In genomic region chr6:114718716-114719270, GRCh38 we compare ENCODE assay signal across 29 cellular contexts.
DNase-seq lines count a peak whose midpoint lies in the region; TF ChIP-seq lines count a peak whose summit lies in the region.
"Had no signal": no experiment of that assay in that cellular context is flagged by ENCODE, and none has a peak within 500 bp of the region (broad histone marks: within the 10 kb centered on the region; RNA-seq: fewer than 3 reads in every experiment).

No MANE protein-coding gene starts in this region.

- TF ChIP-seq CTCF in cardiac muscle cell (IDR thresholded peaks at IDR 0.05; ENCODE audit: low read depth, low read length) (no peak), left ventricle myocardium inferior (IDR thresholded peaks at IDR 0.05; ENCODE audit: borderline replicate concordance) (no peak), glutamatergic neuron (IDR thresholded peaks at IDR 0.05; ENCODE audit: partially characterized antibody, unreplicated experiment) (no peak), adrenal gland (IDR thresholded peaks at IDR 0.05) (no peak), spleen (IDR thresholded peaks at IDR 0.05 in 8 of 11, conservative IDR thresholded peaks at IDR 0.05 in 3 of 11) (no peak)

- H3K36me3 Mint-ChIP-seq in glutamatergic neuron (ENCODE audit: unreplicated experiment), result no peaks in the 10 kb centered on the region
- H3K36me3 Mint-ChIP-seq: CD14-positive monocyte; CD8-positive, alpha-beta memory T cell had no signal

- 74 to 82% (median 79%) methylated on average over 2 of the region's 2 CpGs for WGBS in adrenal gland, 4 donors
- WGBS in spleen, 5 donors, result 59 to 78% (median 72%) methylated on average over 2 of the region's 2 CpGs

- intact Hi-C loops in left ventricle myocardium inferior (cut with micrococcal nuclease), result no loop called here
- intact Hi-C loops in adrenal gland (cut with DNase I), result no loop called here
- intact Hi-C loops in spleen (cut with DNase I; ENCODE audit: low total_unique reads), result no loop called here

- no peaks in the 10 kb centered on the region for H3K9me3 Mint-ChIP-seq in glutamatergic neuron (ENCODE audit: unreplicated experiment)
- H3K9me3 Mint-ChIP-seq: H9 had no signal

- H3K4me1 ChIP-seq in cardiac muscle cell (ENCODE audit: low read depth) (peaks cover 47% of the 10 kb centered on the region), left ventricle myocardium inferior (no peaks in the 10 kb centered on the region), adrenal gland (replicated peaks in 1 of 2) (no peaks in the 10 kb centered on the region), spleen (no peaks in the 10 kb centered on the region)
- H3K4me1 ChIP-seq: BE2C, Peyer's patch had no signal

- no peak for TF ChIP-seq POLR2A in adrenal gland (IDR thresholded peaks at IDR 0.05)
- TF ChIP-seq POLR2A in spleen (IDR thresholded peaks at IDR 0.05), result no peak

- H3K9me3 ChIP-seq in cardiac muscle cell (ENCODE audit: low read depth) (no peaks in the 10 kb centered on the region), left ventricle myocardium inferior (replicated peaks) (no peaks in the 10 kb centered on the region), adrenal gland (replicated peaks in 1 of 3) (no peaks in the 10 kb centered on the region), spleen (peaks cover 0 to 8% (median 0%) of the 10 kb centered on the region in 8 donors)
- H3K9me3 ChIP-seq: BE2C, Peyer's patch had no signal

- H3K36me3 ChIP-seq in cardiac muscle cell (no peaks in the 10 kb centered on the region), left ventricle myocardium inferior (no peaks in the 10 kb centered on the region), adrenal gland (replicated peaks in 1 of 2) (no peaks in the 10 kb centered on the region), spleen (no peaks in the 10 kb centered on the region)
- H3K36me3 ChIP-seq: BE2C, Peyer's patch had no signal

- no peak overlapping the region for H3K4me3 Mint-ChIP-seq in glutamatergic neuron (ENCODE audit: unreplicated experiment)
- H3K4me3 Mint-ChIP-seq: CD14-positive monocyte; CD8-positive, alpha-beta memory T cell; H9; HFFc6 had no signal

- H3K27ac Mint-ChIP-seq in glutamatergic neuron (ENCODE audit: unreplicated experiment), result peak overlapping the region; percentile 71
- H3K27ac Mint-ChIP-seq: CD14-positive monocyte; CD8-positive, alpha-beta memory T cell; HFFc6 had no signal

- DNase-seq in cardiac muscle cell (ENCODE audit: low read depth in 1 of 2, low spot score in 1 of 2), result no peak
- DNase-seq in left ventricle myocardium inferior, result no peak
- DNase-seq in NCI-H82 (lab: John Stamatoyannopoulos, UW), result peak; percentile 95
- DNase-seq in glutamatergic neuron, result no peak
- no peak for DNase-seq in NCI-H187 treated with DMSO at 0.1 percent for 48 hours (lab: John Stamatoyannopoulos, UW)
- no peak for DNase-seq in activated gamma-delta T cell treated with Interleukin-2 at 50 U/mL for 16 hours
- no peak for DNase-seq in adrenal gland
- DNase-seq in spleen, result no peak
- DNase-seq: 8988T; ACHN; BE2C; Calu3; CD8-positive, alpha-beta memory T cell; EL; GF-D8; GM23248; H9; HFFc6; Karpas-422; NCI-H1092; NCI-H1436 treated with DMSO at 0.1 percent for 48 hours; NCI-H1930; NCI-H2107; NCI-H526; OCI-M1; Peyer's patch; SHP77 treated with DMSO at 0.1 percent for 48 hours had no signal

- H3K27ac ChIP-seq in cardiac muscle cell (peak overlapping the region; percentile 86), left ventricle myocardium inferior (replicated peaks) (no peak overlapping the region), adrenal gland (no peak overlapping the region), spleen (no peak overlapping the region)
- H3K27ac ChIP-seq: GM23248, Peyer's patch had no signal

- H3K27me3 ChIP-seq in cardiac muscle cell (no peaks in the 10 kb centered on the region), left ventricle myocardium inferior (ENCODE audit: low read depth) (no peaks in the 10 kb centered on the region), adrenal gland (no peaks in the 10 kb centered on the region), spleen (replicated peaks in 1 of 7) (no peaks in the 10 kb centered on the region)
- H3K27me3 ChIP-seq: BE2C, Peyer's patch had no signal

- peaks cover 24% of the 10 kb centered on the region for H3K4me1 Mint-ChIP-seq in glutamatergic neuron (ENCODE audit: low read depth, unreplicated experiment)
- H3K4me1 Mint-ChIP-seq: CD14-positive monocyte; CD8-positive, alpha-beta memory T cell had no signal

- H3K27me3 Mint-ChIP-seq in glutamatergic neuron (ENCODE audit: unreplicated experiment), result peaks cover 8% of the 10 kb centered on the region
- H3K27me3 Mint-ChIP-seq: CD8-positive, alpha-beta memory T cell had no signal

- H3K4me3 ChIP-seq in cardiac muscle cell (no peak overlapping the region), left ventricle myocardium inferior (no peak overlapping the region), adrenal gland (no peak overlapping the region), spleen (no peak overlapping the region)
- H3K4me3 ChIP-seq: GM23248, Peyer's patch, SK-N-MC had no signal
